ENCODE assay signal across 8 cellular contexts in the genomic region with DNA sequence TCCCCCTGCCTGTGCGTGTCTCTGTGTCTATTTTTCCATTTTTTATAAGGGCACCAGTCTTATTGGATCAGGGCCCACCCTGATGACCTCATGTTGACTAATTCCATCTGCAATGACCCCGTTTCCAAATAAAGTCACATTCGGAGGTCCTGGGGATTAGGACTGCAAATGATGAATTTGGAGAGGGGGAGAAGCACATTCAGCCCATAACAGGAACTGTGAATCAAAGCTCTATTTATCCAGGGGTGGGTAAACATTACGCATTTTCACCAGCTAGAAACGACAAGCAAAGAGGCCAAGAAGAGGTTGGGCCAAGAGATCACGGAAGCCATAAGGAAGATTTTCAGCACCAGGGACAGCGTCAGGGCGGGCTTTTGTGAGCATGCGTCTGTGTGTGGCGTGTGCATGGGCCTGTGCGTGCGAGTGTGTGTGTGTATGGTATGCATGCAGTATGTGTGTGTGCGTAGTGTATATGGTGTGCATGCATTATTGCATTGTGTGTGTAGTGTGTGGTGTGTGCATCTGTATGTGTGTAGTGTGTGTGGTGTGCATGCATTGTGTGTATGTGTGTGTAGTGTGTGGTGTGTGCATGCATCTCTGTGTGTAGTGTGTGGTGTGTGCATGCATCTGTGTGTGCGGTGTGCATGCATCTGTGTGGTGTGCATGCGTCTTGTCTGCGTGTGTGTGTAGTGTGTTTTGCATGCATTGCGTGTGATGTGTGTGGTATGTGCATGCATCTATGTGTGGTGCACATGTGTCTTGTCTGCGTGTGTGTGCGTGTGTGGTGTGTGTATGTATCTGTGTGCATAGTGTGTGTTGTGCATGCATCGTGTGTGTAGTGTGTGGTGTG. TPM values are rescaled to one million over a fixed set of nuclear protein-coding genes. Genes with fewer than 3 reads are reported as not detected.
DNase-seq lines count a peak whose midpoint lies in the region; ATAC-seq and TF ChIP-seq lines count a peak whose summit lies in the region.

No MANE protein-coding gene starts in this region.

- no peaks in the 10 kb centered on the region for H3K4me1 Mint-ChIP-seq in activated CD8-positive, alpha-beta memory T cell treated with anti-CD3 and anti-CD28 coated beads, Interleukin-2, amount 10 ng/mL, durations not matched to agents 7 days and 5 days
- H3K4me1 Mint-ChIP-seq in type B pancreatic cell (ENCODE audit: unreplicated experiment) = no peaks in the 10 kb centered on the region

- peak; percentile 30 to 34 for DNase-seq in AML-193 (lab: John Stamatoyannopoulos, UW)
- peak; percentile 61 to 73 for DNase-seq in Kasumi-1 (lab: John Stamatoyannopoulos, UW)
- DNase-seq in activated CD8-positive, alpha-beta memory T cell treated with anti-CD3 and anti-CD28 coated beads, Interleukin-2, amount 10 ng/mL, durations not matched to agents 7 days and 5 days = peak; percentile 68
- DNase-seq in fibroblast of peridontal ligament (ENCODE audit: extremely low read depth) = peak; percentile 51
- DNase-seq in stimulated activated CD4-positive, alpha-beta T cell treated with anti-CD3 and anti-CD28 coated beads, Interleukin-2, amount 100 ng/mL, for 24 hours = peak; percentile 63 to 64
- no peak for DNase-seq in type B pancreatic cell (ENCODE audit: extremely low spot score, unreplicated experiment)

- no peak for TF ChIP-seq CTCF in type B pancreatic cell (conservative IDR thresholded peaks at IDR 0.05)

- no peaks in the 10 kb centered on the region for H3K9me3 Mint-ChIP-seq in activated CD8-positive, alpha-beta memory T cell treated with anti-CD3 and anti-CD28 coated beads, Interleukin-2, amount 10 ng/mL, durations not matched to agents 7 days and 5 days (ENCODE audit: low read depth)
- no peaks in the 10 kb centered on the region for H3K9me3 Mint-ChIP-seq in type B pancreatic cell

- CTCF ChIA-PET in activated CD8-positive, alpha-beta memory T cell treated with anti-CD3 and anti-CD28 coated beads, Interleukin-2, amount 10 ng/mL, durations not matched to agents 7 days and 5 days (lab: Charles Lee) = no interaction called here

- ATAC-seq in activated CD8-positive, alpha-beta memory T cell treated with anti-CD3 and anti-CD28 coated beads, Interleukin-2, amount 10 ng/mL, durations not matched to agents 7 days and 5 days = no peak
- no peak for ATAC-seq in HG02763 (IDR thresholded peaks at IDR 0.05; ENCODE audit: unreplicated experiment)
- no peak for ATAC-seq in HG02938 (IDR thresholded peaks at IDR 0.05; ENCODE audit: unreplicated experiment)

- H3K4me3 Mint-ChIP-seq in activated CD8-positive, alpha-beta memory T cell treated with anti-CD3 and anti-CD28 coated beads, Interleukin-2, amount 10 ng/mL, durations not matched to agents 7 days and 5 days = no peak overlapping the region
- no peak overlapping the region for H3K4me3 Mint-ChIP-seq in type B pancreatic cell

- H3K36me3 Mint-ChIP-seq in activated CD8-positive, alpha-beta memory T cell treated with anti-CD3 and anti-CD28 coated beads, Interleukin-2, amount 10 ng/mL, durations not matched to agents 7 days and 5 days = no peaks in the 10 kb centered on the region
- no peaks in the 10 kb centered on the region for H3K36me3 Mint-ChIP-seq in type B pancreatic cell

- H3K27me3 Mint-ChIP-seq in activated CD8-positive, alpha-beta memory T cell treated with anti-CD3 and anti-CD28 coated beads, Interleukin-2, amount 10 ng/mL, durations not matched to agents 7 days and 5 days = no peaks in the 10 kb centered on the region
- peaks cover 4% of the 10 kb centered on the region for H3K27me3 Mint-ChIP-seq in type B pancreatic cell

- no peak overlapping the region for H3K27ac Mint-ChIP-seq in activated CD8-positive, alpha-beta memory T cell treated with anti-CD3 and anti-CD28 coated beads, Interleukin-2, amount 10 ng/mL, durations not matched to agents 7 days and 5 days
- no peak overlapping the region for H3K27ac Mint-ChIP-seq in type B pancreatic cell

RNA-seq across cellular contexts. Expression of a gene that starts 19.6 kb away (rescaled TPM):
- total RNA-seq in activated CD8-positive, alpha-beta memory T cell treated with anti-CD3 and anti-CD28 coated beads, Interleukin-2, amount 10 ng/mL, durations not matched to agents 7 days and 5 days = not detected
- 0.50 and 2.6 TPM in 2 replicates for total RNA-seq in type B pancreatic cell (ENCODE audit: low replicate concordance)

RNA-seq across cellular contexts. Expression of a gene that starts 58.3 kb away (rescaled TPM):
- 10 to 100 TPM; 67.3 to 71.6 TPM for total RNA-seq in activated CD8-positive, alpha-beta memory T cell treated with anti-CD3 and anti-CD28 coated beads, Interleukin-2, amount 10 ng/mL, durations not matched to agents 7 days and 5 days
- total RNA-seq in type B pancreatic cell (ENCODE audit: low replicate concordance) = 63.9 and 65.8 TPM in 2 replicates
